ENCODE assay signal across 14 cellular contexts in the genomic region with DNA sequence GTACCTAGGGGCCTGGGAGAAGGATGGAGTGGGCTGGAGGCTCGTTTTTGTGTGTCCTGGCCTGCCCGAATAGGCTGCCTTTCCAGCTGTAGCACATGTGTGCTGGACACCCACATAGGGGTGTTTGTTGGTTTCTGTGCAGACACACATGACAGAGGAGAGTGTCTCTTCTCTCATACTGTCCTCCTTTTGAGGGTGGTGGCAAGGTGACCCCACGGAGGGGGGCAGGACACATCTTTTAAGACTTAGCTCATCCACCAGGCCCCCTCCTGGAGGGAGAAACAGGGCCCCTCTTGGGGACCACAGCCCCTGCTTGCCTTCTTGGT.
DNase-seq lines count a peak whose midpoint lies in the region; ATAC-seq and TF ChIP-seq lines count a peak whose summit lies in the region.
"Had no signal": no experiment of that assay in that cellular context is flagged by ENCODE, and none has a peak within 500 bp of the region (broad histone marks: within the 10 kb centered on the region; RNA-seq: fewer than 3 reads in every experiment).

No MANE protein-coding gene starts in this region.

- no peak for TF ChIP-seq CTCF in left ventricle myocardium inferior (IDR thresholded peaks at IDR 0.05; ENCODE audit: borderline replicate concordance)
- TF ChIP-seq CTCF in sigmoid colon (IDR thresholded peaks at IDR 0.05) = no peak
- TF ChIP-seq CTCF in uterus (IDR thresholded peaks at IDR 0.05) = no peak

- H3K4me3 ChIP-seq in left ventricle myocardium inferior = no peak overlapping the region
- H3K4me3 ChIP-seq in right cardiac atrium (ENCODE audit: low read length) = no peak overlapping the region
- peak overlapping the region in 1 of 4 donors; percentile 5 for H3K4me3 ChIP-seq in sigmoid colon
- H3K4me3 ChIP-seq in uterus = no peak overlapping the region
- no peak overlapping the region for H3K4me3 ChIP-seq in mesendoderm (ENCODE audit: low read length)

- H3K4me1 ChIP-seq in left ventricle myocardium inferior = peaks cover 84% of the 10 kb centered on the region
- H3K4me1 ChIP-seq in right cardiac atrium (ENCODE audit: control insufficient read depth, insufficient read depth, low read length) = peaks cover 30% of the 10 kb centered on the region
- H3K4me1 ChIP-seq in sigmoid colon = peaks cover 0 to 81% (median 65%) of the 10 kb centered on the region in 4 donors
- peaks cover 0 to 20% of the 10 kb centered on the region in 2 donors for H3K4me1 ChIP-seq in uterus
- H3K4me1 ChIP-seq in mesendoderm (ENCODE audit: control insufficient read depth, low read depth, low read length) = no peaks in the 10 kb centered on the region

- no peaks in the 10 kb centered on the region for H3K79me2 ChIP-seq in mesendoderm (ENCODE audit: control insufficient read depth, insufficient read depth, low read length)

- no peaks in the 10 kb centered on the region for H3K27me3 ChIP-seq in left ventricle myocardium inferior (ENCODE audit: low read depth)
- H3K27me3 ChIP-seq in right cardiac atrium (ENCODE audit: control insufficient read depth, insufficient read depth) = no peaks in the 10 kb centered on the region
- no peaks in the 10 kb centered on the region for H3K27me3 ChIP-seq in sigmoid colon
- no peaks in the 10 kb centered on the region for H3K27me3 ChIP-seq in uterus
- H3K27me3 ChIP-seq in mesendoderm (ENCODE audit: insufficient read depth, low read length, poor library complexity) = no peaks in the 10 kb centered on the region

- no peak for TF ChIP-seq EP300 in sigmoid colon (IDR thresholded peaks at IDR 0.05)

- H3K27ac ChIP-seq in left ventricle myocardium inferior (replicated peaks) (peak overlapping the region; percentile 93), right cardiac atrium (ENCODE audit: low read length) (peak overlapping the region; percentile 87), sigmoid colon (peak overlapping the region; percentile 71 to 96 (median 90)), uterus (peak overlapping the region; percentile 58 to 68), mesendoderm (ENCODE audit: low read depth, low read length) (no peak overlapping the region)

- ATAC-seq in Right ventricle myocardium inferior = no peak
- ATAC-seq in right cardiac atrium = no peak
- ATAC-seq: activated CD4-positive, alpha-beta T cell treated with anti-CD3 and anti-CD28 coated beads for 36 hours had no signal

- H3K4me2 ChIP-seq in mesendoderm (ENCODE audit: low read length) = no peak overlapping the region

- no peak overlapping the region for H3K23ac ChIP-seq in mesendoderm (ENCODE audit: low read length)

- H3K56ac ChIP-seq in mesendoderm (ENCODE audit: low read length) = no peak overlapping the region

- no peak overlapping the region for H4K8ac ChIP-seq in mesendoderm (ENCODE audit: low read depth, low read length)

- H2BK120ac ChIP-seq in mesendoderm (ENCODE audit: low read depth, low read length) = no peak overlapping the region

- H2AK5ac ChIP-seq in mesendoderm (ENCODE audit: low read length) = no peak overlapping the region

- H3K9ac ChIP-seq in mesendoderm (ENCODE audit: low read length) = no peak overlapping the region

- no peak overlapping the region for H3K18ac ChIP-seq in mesendoderm (ENCODE audit: low read length)

- H4K5ac ChIP-seq in mesendoderm (ENCODE audit: low read length) = no peak overlapping the region

- H3K79me1 ChIP-seq in mesendoderm (ENCODE audit: low read length) = peaks cover 8% of the 10 kb centered on the region

- H2BK15ac ChIP-seq in mesendoderm (replicated peaks; ENCODE audit: low read depth) = no peak overlapping the region

- DNase-seq in left ventricle myocardium inferior = no peak
- no peak for DNase-seq in Right ventricle myocardium inferior (ENCODE audit: missing footprints)
- no peak for DNase-seq in right cardiac atrium
- DNase-seq in sigmoid colon = no peak
- no peak for DNase-seq in uterus
- DNase-seq in GM19238 (ENCODE audit: insufficient read length, low spot score) = no peak
- no peak for DNase-seq in C1 segment of cervical spinal cord (lab: John Stamatoyannopoulos, UW)
- no peak for DNase-seq in mesendoderm
- DNase-seq: ACHN; activated CD4-positive, alpha-beta T cell treated with anti-CD3 and anti-CD28 coated beads for 36 hours; activated naive CD8-positive, alpha-beta T cell treated with anti-CD3 and anti-CD28 coated beads for 36 hours; GDM1; NCI-H187 treated with DMSO at 0.1 percent for 48 hours; NCI-H526 had no signal

- H3K36me3 ChIP-seq in left ventricle myocardium inferior (peaks cover 22% of the 10 kb centered on the region), sigmoid colon (peaks cover 12 to 24% (median 14%) of the 10 kb centered on the region in 4 donors), uterus (no peaks in the 10 kb centered on the region), mesendoderm (ENCODE audit: control insufficient read depth, insufficient read depth, low read length) (peaks cover 6% of the 10 kb centered on the region)

- intact Hi-C loops in left ventricle myocardium inferior (cut with micrococcal nuclease) = loop anchor here (10.0 kb wide), 1 partner anchor 50 kb away; no protein-coding TSS in a partner anchor
- intact Hi-C loops in Right ventricle myocardium inferior (cut with DNase I) = loop anchor here (2.0 kb wide), 1 partner anchor 52 kb away; no protein-coding TSS in a partner anchor
- intact Hi-C loops in right cardiac atrium (cut with DNase I) = no loop called here
- intact Hi-C loops in sigmoid colon (cut with DNase I) = loop anchor here (1.0 kb wide), 1 partner anchor 52 kb away; no protein-coding TSS in a partner anchor
- intact Hi-C loops in uterus (cut with DNase I; ENCODE audit: low total_unique reads) = no loop called here

- H3K9me3 ChIP-seq in left ventricle myocardium inferior (replicated peaks) (no peaks in the 10 kb centered on the region), right cardiac atrium (ENCODE audit: control insufficient read depth, low read length) (no peaks in the 10 kb centered on the region), sigmoid colon (no peaks in the 10 kb centered on the region), uterus (no peaks in the 10 kb centered on the region)

- H2BK5ac ChIP-seq in mesendoderm (ENCODE audit: low read length) = no peak overlapping the region

- no peak overlapping the region for H3K4ac ChIP-seq in mesendoderm (ENCODE audit: low read depth, low read length)

- 33% methylated on average over 3 of the region's 3 CpGs for WGBS in right cardiac atrium
- 72 to 75% methylated on average over 3 of the region's 3 CpGs for WGBS in sigmoid colon, 2 donors
- no CpG with 5 or more reads among the region's 3 CpGs for WGBS in mesendoderm (ENCODE audit: extremely low coverage, insufficient coverage, low lambda C conversion rate)

- TF ChIP-seq POLR2A in sigmoid colon (IDR thresholded peaks at IDR 0.05) = no peak
- TF ChIP-seq POLR2A in uterus (IDR thresholded peaks at IDR 0.05) = no peak

Comparison
In these comparisons a context has a peak if more than half of its experiments do, and no peak if none do; other contexts are left out.
1. intact Hi-C loops: an anchor here in left ventricle myocardium inferior (10.0 kb wide), Right ventricle myocardium inferior (2.0 kb wide) and sigmoid colon (1.0 kb wide); none called in right cardiac atrium and uterus.